In the genomic region with DNA sequence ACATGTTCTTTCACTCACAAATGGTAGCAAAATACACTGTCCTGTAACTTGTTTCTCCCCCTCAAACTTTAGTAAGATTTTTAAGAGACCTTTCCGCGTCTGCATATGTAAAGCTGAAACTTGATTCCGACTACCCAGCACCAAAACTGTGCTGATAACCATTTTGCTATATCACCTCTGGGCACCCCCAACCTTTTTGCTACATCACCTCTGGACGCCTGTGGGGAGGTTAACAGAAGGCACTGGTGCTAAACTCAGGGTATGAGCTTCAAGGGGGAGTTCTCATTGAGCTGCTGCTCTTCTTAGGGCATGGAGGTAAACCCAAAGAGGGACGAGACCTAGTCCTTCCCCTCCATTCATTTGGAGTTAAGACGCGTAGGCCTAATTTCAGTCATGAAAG, we compare ENCODE assay signal across 19 cellular contexts.
A peak's percentile ranks its signal among the peaks of the same experiment; 100 is the strongest.
DNase-seq lines count a peak whose midpoint lies in the region; ATAC-seq and TF ChIP-seq lines count a peak whose summit lies in the region.
"Had no signal": no experiment of that assay in that cellular context is flagged by ENCODE, and none has a peak within 500 bp of the region (broad histone marks: within the 10 kb centered on the region; RNA-seq: fewer than 3 reads in every experiment).

No MANE protein-coding gene starts in this region.

- no peak overlapping the region for H4K8ac ChIP-seq in trophoblast cell (ENCODE audit: low read depth, low read length)

- H3K4me1 Mint-ChIP-seq in Caco-2 (ENCODE audit: low read depth, unreplicated experiment): peaks cover 52% of the 10 kb centered on the region
- peaks cover 37% of the 10 kb centered on the region for H3K4me1 Mint-ChIP-seq in glutamatergic neuron (ENCODE audit: low read depth, unreplicated experiment)

- H3K79me2 ChIP-seq in trophoblast cell (ENCODE audit: control insufficient read depth, insufficient read depth, low read length, poor library complexity): peaks cover 2% of the 10 kb centered on the region

- H3K27ac Mint-ChIP-seq in Caco-2 (ENCODE audit: unreplicated experiment) (peak overlapping the region; percentile 7), glutamatergic neuron (ENCODE audit: unreplicated experiment) (peak overlapping the region; percentile 6)
- H3K27ac Mint-ChIP-seq: B cell; CD8-positive, alpha-beta T cell had no signal

- H2BK120ac ChIP-seq in trophoblast cell (ENCODE audit: insufficient read depth, low read length, poor library complexity): peak overlapping the region; percentile 1

- DNase-seq in Caco-2 (no peak), RWPE2 (ENCODE audit: low spot score) (no peak), glutamatergic neuron (no peak), trophoblast cell (no peak), NCI-H2081 treated with DMSO at 0.1 percent for 48 hours (lab: John Stamatoyannopoulos, UW) (no peak)
- DNase-seq in stimulated activated CD4-positive, alpha-beta T cell treated with anti-CD3 and anti-CD28 coated beads, Interleukin-4, amount 100 ng/mL, for 1 hour: no peak
- DNase-seq: 8988T; CD8-positive, alpha-beta T cell; DMS 273 treated with DMSO at 0.1 percent for 48 hours; DMS53; DND-41; EL had no signal

- POLR2A ChIA-PET in Caco-2 (lab: Charles Lee): no interaction called here

- ATAC-seq in RWPE2 (ENCODE audit: low read depth) (no peak), HG03280 (IDR thresholded peaks at IDR 0.05; ENCODE audit: unreplicated experiment) (no peak), HG03432 (IDR thresholded peaks at IDR 0.05; ENCODE audit: unreplicated experiment) (no peak)
- ATAC-seq: CD8-positive, alpha-beta T cell; GM12878 had no signal

- H3K36me3 Mint-ChIP-seq in Caco-2 (ENCODE audit: insufficient read depth, unreplicated experiment) (no peaks in the 10 kb centered on the region), glutamatergic neuron (ENCODE audit: unreplicated experiment) (peaks cover 6% of the 10 kb centered on the region)
- H3K36me3 Mint-ChIP-seq: CD8-positive, alpha-beta T cell had no signal

- no peak overlapping the region for H2AK5ac ChIP-seq in trophoblast cell (ENCODE audit: low read length)

- no peak overlapping the region for H3K9ac ChIP-seq in trophoblast cell (ENCODE audit: low read length)
- H3K9ac ChIP-seq: BLaER1 treated with 17β-estradiol and CSF1 and Interleukin-3, amounts not matched to agents 10 nM and 100 nM had no signal

- BruUV-seq in Caco-2 (replicated peaks; lab: Mats Ljungman, UMichigan): no TSS peak

- no peaks in the 10 kb centered on the region for H3K27me3 Mint-ChIP-seq in Caco-2 (ENCODE audit: insufficient read depth, unreplicated experiment)
- H3K27me3 Mint-ChIP-seq in glutamatergic neuron (ENCODE audit: unreplicated experiment): peaks cover 3% of the 10 kb centered on the region

- H3K36me3 ChIP-seq in Caco-2 (ENCODE audit: control insufficient read depth, insufficient read depth, low read length) (no peaks in the 10 kb centered on the region), RWPE2 (ENCODE audit: low read depth) (no peaks in the 10 kb centered on the region), trophoblast cell (ENCODE audit: control insufficient read depth in 1 of 2, insufficient read depth in 2 of 2, low read length in 2 of 2) (no peaks in the 10 kb centered on the region)
- H3K36me3 ChIP-seq: BLaER1 treated with 17β-estradiol and CSF1 and Interleukin-3, amounts not matched to agents 10 nM and 100 nM; HAP-1 had no signal

- no CpG with 5 or more reads among the region's 7 CpGs for WGBS in trophoblast cell (ENCODE audit: extremely low coverage, insufficient coverage, insufficient read length)

- no peak for TF ChIP-seq CTCF in Caco-2 (IDR thresholded peaks at IDR 0.05; ENCODE audit: insufficient read depth in 1 of 2, low read depth in 1 of 2, low read length in 1 of 2, severe bottlenecking in 1 of 2, unreplicated experiment in 1 of 2)
- no peak for TF ChIP-seq CTCF in RWPE2 (IDR thresholded peaks at IDR 0.05; ENCODE audit: poor library complexity, severe bottlenecking)
- TF ChIP-seq CTCF in glutamatergic neuron (IDR thresholded peaks at IDR 0.05; ENCODE audit: partially characterized antibody, unreplicated experiment): no peak

- H3K23ac ChIP-seq in trophoblast cell (ENCODE audit: low read length): no peak overlapping the region

- peak overlapping the region; percentile 5 for H4K91ac ChIP-seq in trophoblast cell (ENCODE audit: low read depth, low read length)

- H2AFZ ChIP-seq in trophoblast cell (ENCODE audit: insufficient read depth, low read length, poor library complexity): no peak overlapping the region

- peaks cover 66% of the 10 kb centered on the region for H3K4me1 ChIP-seq in Caco-2
- peaks cover 45% of the 10 kb centered on the region for H3K4me1 ChIP-seq in RWPE2 (ENCODE audit: insufficient read depth, poor library complexity, severe bottlenecking)
- peaks cover 9 to 10% of the 10 kb centered on the region in 2 experiments for H3K4me1 ChIP-seq in trophoblast cell (ENCODE audit: control insufficient read depth in 1 of 2, insufficient read depth in 2 of 2, low read length in 2 of 2)

- no peak overlapping the region for H3K4me2 ChIP-seq in trophoblast cell (ENCODE audit: low read length)
- H3K4me2 ChIP-seq: BLaER1 treated with 17β-estradiol and CSF1 and Interleukin-3, amounts not matched to agents 10 nM and 100 nM had no signal

- H3K9me3 Mint-ChIP-seq in Caco-2 (ENCODE audit: unreplicated experiment): no peaks in the 10 kb centered on the region
- H3K9me3 Mint-ChIP-seq in glutamatergic neuron (ENCODE audit: unreplicated experiment): peaks cover 5% of the 10 kb centered on the region
- H3K9me3 Mint-ChIP-seq: CD8-positive, alpha-beta T cell had no signal

- H3K27ac ChIP-seq in RWPE2 (ENCODE audit: poor library complexity, severe bottlenecking) (peak overlapping the region; percentile 23), trophoblast cell (ENCODE audit: low read depth, low read length) (no peak overlapping the region)
- H3K27ac ChIP-seq: BLaER1 treated with 17β-estradiol and CSF1 and Interleukin-3, amounts not matched to agents 10 nM and 100 nM; HL-60 had no signal

- no peak overlapping the region for H3K4ac ChIP-seq in trophoblast cell (ENCODE audit: low read depth, low read length)

- no peak overlapping the region for H4K12ac ChIP-seq in trophoblast cell (ENCODE audit: low read depth, low read length)

- H2BK5ac ChIP-seq in trophoblast cell (ENCODE audit: low read depth, low read length, poor library complexity): no peak overlapping the region

- H3K27me3 ChIP-seq in Caco-2 (replicated peaks; ENCODE audit: control insufficient read depth, insufficient read depth, low read length) (no peaks in the 10 kb centered on the region), RWPE2 (ENCODE audit: insufficient read depth, poor library complexity, severe bottlenecking) (no peaks in the 10 kb centered on the region), trophoblast cell (ENCODE audit: insufficient read depth, low read length) (no peaks in the 10 kb centered on the region)
- H3K27me3 ChIP-seq: BLaER1 treated with 17β-estradiol and CSF1 and Interleukin-3, amounts not matched to agents 10 nM and 100 nM had no signal

- no peaks in the 10 kb centered on the region for H3K9me3 ChIP-seq in Caco-2
- no peaks in the 10 kb centered on the region for H3K9me3 ChIP-seq in RWPE2 (ENCODE audit: severe bottlenecking)
- H3K9me3 ChIP-seq in trophoblast cell (ENCODE audit: insufficient read depth, low read depth, low read length): no peaks in the 10 kb centered on the region
- H3K9me3 ChIP-seq: HAP-1 had no signal

- no peak overlapping the region for H3K14ac ChIP-seq in trophoblast cell (ENCODE audit: low read length)

- H3K4me3 Mint-ChIP-seq in Caco-2 (ENCODE audit: unreplicated experiment): no peak overlapping the region
- no peak overlapping the region for H3K4me3 Mint-ChIP-seq in glutamatergic neuron (ENCODE audit: unreplicated experiment)
- H3K4me3 Mint-ChIP-seq: B cell; CD8-positive, alpha-beta T cell had no signal

- intact Hi-C loops in Caco-2 (cut with micrococcal nuclease; ENCODE audit: unreplicated experiment): loop anchor here (5.0 kb wide), 2 partner anchors 73 to 192 kb away; no protein-coding TSS in a partner anchor

- H2BK12ac ChIP-seq in trophoblast cell (ENCODE audit: low read length): no peak overlapping the region

- H3K4me3 ChIP-seq in Caco-2 (ENCODE audit: low read depth, low read length) (no peak overlapping the region), RWPE2 (ENCODE audit: severe bottlenecking) (no peak overlapping the region), trophoblast cell (ENCODE audit: low read depth, low read length) (no peak overlapping the region)
- H3K4me3 ChIP-seq: BLaER1 treated with 17β-estradiol and CSF1 and Interleukin-3, amounts not matched to agents 10 nM and 100 nM; GM12878; HAP-1 had no signal

- H3K18ac ChIP-seq in trophoblast cell (ENCODE audit: low read length): no peak overlapping the region

- peaks cover 14% of the 10 kb centered on the region for H3K79me1 ChIP-seq in trophoblast cell (ENCODE audit: low read length)

- CTCF ChIA-PET in Caco-2 (lab: Charles Lee): interaction anchor here (0.6 kb wide), 1 partner anchor 28 kb away, joined by 3 read pairs; no protein-coding TSS in a partner anchor
